9 cellular contexts compared by ENCODE assay signal in genomic region chr11:118691926-118692830, GRCh38. TPM values are rescaled to one million over a fixed set of nuclear protein-coding genes. Genes with fewer than 3 reads are reported as not detected.
DNase-seq lines count a peak whose midpoint lies in the region; ATAC-seq, FAIRE-seq and TF ChIP-seq lines count a peak whose summit lies in the region.
"Had no signal": no experiment of that assay in that cellular context is flagged by ENCODE, and none has a peak within 500 bp of the region (broad histone marks: within the 10 kb centered on the region; RNA-seq: fewer than 3 reads in every experiment).

No MANE protein-coding gene starts in this region.

- H3K4me3 ChIP-seq in left ventricle myocardium inferior, result no peak overlapping the region
- H3K4me3 ChIP-seq: lung had no signal

- no peak overlapping the region for H3K4me3 Mint-ChIP-seq in dendritic cell treated with granulocyte-macrophage colony-stimulating factor and Interleukin-4, amounts not matched to agents 40 ng/mL and 50 ng/mL, for 4 days

- H3K27ac ChIP-seq in left ventricle myocardium inferior (replicated peaks), result no peak overlapping the region
- no peak overlapping the region for H3K27ac ChIP-seq in substantia nigra (ENCODE audit: low read depth, low read length, poor library complexity, severe bottlenecking)

- intact Hi-C loops in dendritic cell treated with granulocyte-macrophage colony-stimulating factor and Interleukin-4, amounts not matched to agents 40 ng/mL and 50 ng/mL, for 4 days (cut with micrococcal nuclease), result loop anchor here (5.0 kb wide), 1 partner anchor 100 kb away; the partner anchor contains the start of gene DDX6
- intact Hi-C loops in left ventricle myocardium inferior (cut with micrococcal nuclease), result loop anchor here (10.0 kb wide), 1 partner anchor 273 kb away; no protein-coding TSS in a partner anchor

- H3K4me1 ChIP-seq in left ventricle myocardium inferior, result peaks cover 17% of the 10 kb centered on the region

- DNase-seq in H54 (ENCODE audit: insufficient read length, low spot score), result peak; percentile 27
- DNase-seq in activated CD4-positive, alpha-beta T cell treated with anti-CD3 and anti-CD28 coated beads for 24 hours (ENCODE audit: low read depth in 2 of 2), result peak; percentile 40 to 43
- DNase-seq in stimulated activated CD4-positive, alpha-beta T cell treated with anti-CD3 and anti-CD28 coated beads, Interleukin-2, amount 100 ng/mL, for 4 hours (ENCODE audit: low read depth), result peak; percentile 57
- DNase-seq in left ventricle myocardium inferior, result no peak
- DNase-seq in substantia nigra (lab: John Stamatoyannopoulos, UW), result no peak
- DNase-seq in SW480 (ENCODE audit: low spot score), result no peak

- H3K27ac Mint-ChIP-seq in dendritic cell treated with granulocyte-macrophage colony-stimulating factor and Interleukin-4, amounts not matched to agents 40 ng/mL and 50 ng/mL, for 4 days, result peak overlapping the region; percentile 65

- FAIRE-seq in H54 (lab: Jason Lieb, UNC), result no peak

- H3K4me1 Mint-ChIP-seq in dendritic cell treated with granulocyte-macrophage colony-stimulating factor and Interleukin-4, amounts not matched to agents 40 ng/mL and 50 ng/mL, for 4 days (ENCODE audit: low read depth), result peaks cover 37% of the 10 kb centered on the region

- no peak for TF ChIP-seq CTCF in left ventricle myocardium inferior (IDR thresholded peaks at IDR 0.05; ENCODE audit: borderline replicate concordance)

- H3K36me3 Mint-ChIP-seq in dendritic cell treated with granulocyte-macrophage colony-stimulating factor and Interleukin-4, amounts not matched to agents 40 ng/mL and 50 ng/mL, for 4 days (ENCODE audit: low read depth), result no peaks in the 10 kb centered on the region

- no peaks in the 10 kb centered on the region for H3K9me3 Mint-ChIP-seq in dendritic cell treated with granulocyte-macrophage colony-stimulating factor and Interleukin-4, amounts not matched to agents 40 ng/mL and 50 ng/mL, for 4 days

- H3K27me3 Mint-ChIP-seq in dendritic cell treated with granulocyte-macrophage colony-stimulating factor and Interleukin-4, amounts not matched to agents 40 ng/mL and 50 ng/mL, for 4 days, result peaks cover 32% of the 10 kb centered on the region

- no peak for TF ChIP-seq POLR2A in H54 (IDR thresholded peaks at IDR 0.05; ENCODE audit: low read depth, low read length)

- H3K9me3 ChIP-seq in left ventricle myocardium inferior (replicated peaks), result no peaks in the 10 kb centered on the region

- no peaks in the 10 kb centered on the region for H3K36me3 ChIP-seq in left ventricle myocardium inferior

- no peak for ATAC-seq in GM18870 (IDR thresholded peaks at IDR 0.05; ENCODE audit: unreplicated experiment)

- no peaks in the 10 kb centered on the region for H3K27me3 ChIP-seq in left ventricle myocardium inferior (ENCODE audit: low read depth)

RNA-seq across cellular contexts. Expression of gene TREH, which starts 12.7 kb away (rescaled TPM):
- not detected for total RNA-seq in left ventricle myocardium inferior

Comparison
In these comparisons a context has a peak if more than half of its experiments do, and no peak if none do; other contexts are left out.
1. DNase-seq: peak in H54 (single experiment), activated CD4-positive, alpha-beta T cell treated with anti-CD3 and anti-CD28 coated beads for 24 hours (2 of 2) and stimulated activated CD4-positive, alpha-beta T cell treated with anti-CD3 and anti-CD28 coated beads, Interleukin-2, amount 100 ng/mL, for 4 hours (single experiment); none in left ventricle myocardium inferior (single experiment), substantia nigra (0 of 49) and SW480 (single experiment).